In genomic region chr16:12527077-12527476, GRCh38 we compare ENCODE assay signal across 32 cellular contexts.
"Had no signal": no experiment of that assay in that cellular context is flagged by ENCODE, and none has a peak within 500 bp of the region (broad histone marks: within the 10 kb centered on the region; RNA-seq: fewer than 3 reads in every experiment).

No MANE protein-coding gene starts in this region.

- H3K4me1 ChIP-seq: esophagus muscularis mucosa, foreskin keratinocyte, gastrocnemius medialis had no signal

- ATAC-seq: activated CD4-positive, CD25-positive, alpha-beta regulatory T cell treated with anti-CD3 and anti-CD28 coated beads, Interleukin-2, amount 50 U/mL, for 24 hours; activated CD8-positive, alpha-beta T cell treated with anti-CD3 and anti-CD28 coated beads for 36 hours; activated T-cell treated with anti-CD3 and anti-CD28 coated beads, Interleukin-2, amount 50 U/mL, for 4 hours; activated T-helper 17 cell treated with anti-CD3 and anti-CD28 coated beads, Interleukin-2, amount 50 U/mL, for 72 hours; effector memory CD8-positive, alpha-beta T cell; foreskin keratinocyte; gastrocnemius medialis; heart left ventricle; T-helper 17 cell had no signal

- H3K9me3 ChIP-seq: esophagus muscularis mucosa, gastrocnemius medialis, heart left ventricle had no signal

- H3K27ac ChIP-seq: brain microvascular endothelial cell, esophagus muscularis mucosa, foreskin keratinocyte, gastrocnemius medialis, heart left ventricle, WERI-Rb-1 had no signal

- FAIRE-seq: astrocyte, bronchial epithelial cell, colon had no signal

- H3K4me3 ChIP-seq: esophagus muscularis mucosa, gastrocnemius medialis, heart left ventricle had no signal

- H3K27me3 ChIP-seq: brain microvascular endothelial cell, esophagus muscularis mucosa, foreskin keratinocyte, gastrocnemius medialis, heart left ventricle had no signal

- DNase-seq: activated B cell treated with CpG ODN at 0.5 μM for 24 hours; activated CD4-positive, alpha-beta T cell treated with anti-CD3 and anti-CD28 coated beads for 48 hours; activated CD4-positive, alpha-beta T cell treated with anti-CD3 and anti-CD28 coated beads, Interleukin-2, amount 50 U/mL, for 1 hour; activated CD4-positive, alpha-beta T cell treated with anti-CD3 and anti-CD28 coated beads, Interleukin-2, amount 50 U/mL, for 48 hours; activated CD8-positive, alpha-beta memory T cell treated with anti-CD3 and anti-CD28 coated beads for 24 hours; activated CD8-positive, alpha-beta T cell treated with anti-CD3 and anti-CD28 coated beads for 36 hours; activated effector memory CD4-positive, alpha-beta T cell treated with Interleukin-2 at 50 U/mL for 16 hours; activated gamma-delta T cell treated with Interleukin-2 at 50 U/mL for 16 hours; activated naive CD4-positive, alpha-beta T cell treated with anti-CD3 and anti-CD28 coated beads, Interleukin-2, amount 50 U/mL, for 16 hours; activated naive CD4-positive, alpha-beta T cell treated with Interleukin-2 at 50 U/mL for 16 hours; activated T-cell treated with anti-CD3 and anti-CD28 coated beads, Interleukin-2, amount 50 U/mL, for 4 hours; amniotic stem cell; brain microvascular endothelial cell; caudate nucleus; cortex of kidney; dermis blood vessel endothelial cell; effector CD4-positive, alpha-beta T cell; effector memory CD8-positive, alpha-beta T cell; erythroblast; foreskin keratinocyte; gastrocnemius medialis; heart left ventricle; T-helper 1 cell; T-helper 17 cell; T1000; WERI-Rb-1 had no signal

- H3K36me3 ChIP-seq: brain microvascular endothelial cell, gastrocnemius medialis, WERI-Rb-1 had no signal
